ENCODE assay signal across 8 cellular contexts in genomic region chr5:153965102-153965645, GRCh38.
DNase-seq lines count a peak whose midpoint lies in the region; ATAC-seq and TF ChIP-seq lines count a peak whose summit lies in the region.

No MANE protein-coding gene starts in this region.

- TF ChIP-seq POLR2A in right lobe of liver (IDR thresholded peaks at IDR 0.05) (no peak), stomach (IDR thresholded peaks at IDR 0.05) (no peak)

- TF ChIP-seq EP300 in stomach (IDR thresholded peaks at IDR 0.05): no peak

- H3K27ac ChIP-seq in right lobe of liver (no peak overlapping the region), stomach (no peak overlapping the region)

- H3K4me3 Mint-ChIP-seq in T-helper 17 cell: no peak overlapping the region

- WGBS in right lobe of liver (ENCODE audit: insufficient coverage, low coverage, low lambda C conversion rate, missing lambda C conversion rate): 8% methylated on average over 7 of the region's 7 CpGs
- 20 to 27% (median 24%) methylated on average over 7 of the region's 7 CpGs for WGBS in stomach, 5 donors

- ATAC-seq in T-helper 17 cell (peak; percentile 52), right lobe of liver (peak; percentile 86 to 89 (median 88))

- no peaks in the 10 kb centered on the region for H3K27me3 ChIP-seq in right lobe of liver
- H3K27me3 ChIP-seq in stomach: peaks cover 0 to 8% (median 0%) of the 10 kb centered on the region in 3 donors

- H3K27ac Mint-ChIP-seq in T-helper 17 cell: no peak overlapping the region

- intact Hi-C loops in right lobe of liver (cut with DNase I): loop anchor here (10.0 kb wide), 2 partner anchors 470 to 1430 kb away; partner anchors contain the start of gene GRIA1 (in 1 of the 2)
- intact Hi-C loops in stomach (cut with DNase I; ENCODE audit: low total_unique reads): loop anchor here (10.0 kb wide), 1 partner anchor 1430 kb away; no protein-coding TSS in a partner anchor

- peaks cover 13% of the 10 kb centered on the region for H3K4me1 Mint-ChIP-seq in T-helper 17 cell

- DNase-seq in activated CD8-positive, alpha-beta memory T cell treated with anti-CD3 and anti-CD28 coated beads for 24 hours: peak; percentile 71
- DNase-seq in activated CD8-positive, alpha-beta memory T cell treated with anti-CD3 and anti-CD28 coated beads, Interleukin-2, amount 50 U/mL, for 4 hours: no peak
- peak; percentile 49 for DNase-seq in HCEC 1CT
- DNase-seq in NCI-H1092 treated with DMSO at 0.1 percent for 48 hours (lab: John Stamatoyannopoulos, UW): peak; percentile 62
- peak in 1 of 3 donors; percentile 23 for DNase-seq in T-helper 17 cell
- DNase-seq in dermis microvascular lymphatic vessel endothelial cell (ENCODE audit: low read depth in 2 of 2): peak; percentile 18 to 56
- DNase-seq in right lobe of liver: peak in 1 of 3 donors; percentile 35
- peak; percentile 33 for DNase-seq in stomach

- H3K4me3 ChIP-seq in right lobe of liver (no peak overlapping the region), stomach (no peak overlapping the region)

- peaks cover 12% of the 10 kb centered on the region for H3K27me3 Mint-ChIP-seq in T-helper 17 cell

- peak; percentile 78 to 86 (median 82) for TF ChIP-seq CTCF in right lobe of liver (IDR thresholded peaks at IDR 0.05)
- TF ChIP-seq CTCF in stomach (IDR thresholded peaks at IDR 0.05): peak in 5 of 7 experiments; percentile 67 to 79 (median 76)

- peaks cover 8% of the 10 kb centered on the region for H3K36me3 Mint-ChIP-seq in T-helper 17 cell (ENCODE audit: low read depth)

- H3K36me3 ChIP-seq in right lobe of liver: no peaks in the 10 kb centered on the region
- H3K36me3 ChIP-seq in stomach: no peaks in the 10 kb centered on the region

- H3K9me3 ChIP-seq in T-helper 17 cell (ENCODE audit: control insufficient read depth, low read length, poor library complexity, severe bottlenecking) (no peaks in the 10 kb centered on the region), right lobe of liver (no peaks in the 10 kb centered on the region), stomach (no peaks in the 10 kb centered on the region)

- H3K4me1 ChIP-seq in right lobe of liver: no peaks in the 10 kb centered on the region
- peaks cover 0 to 5% (median 2%) of the 10 kb centered on the region in 4 donors for H3K4me1 ChIP-seq in stomach
